ENCODE assay signal across 2 cellular contexts in the genomic region with DNA sequence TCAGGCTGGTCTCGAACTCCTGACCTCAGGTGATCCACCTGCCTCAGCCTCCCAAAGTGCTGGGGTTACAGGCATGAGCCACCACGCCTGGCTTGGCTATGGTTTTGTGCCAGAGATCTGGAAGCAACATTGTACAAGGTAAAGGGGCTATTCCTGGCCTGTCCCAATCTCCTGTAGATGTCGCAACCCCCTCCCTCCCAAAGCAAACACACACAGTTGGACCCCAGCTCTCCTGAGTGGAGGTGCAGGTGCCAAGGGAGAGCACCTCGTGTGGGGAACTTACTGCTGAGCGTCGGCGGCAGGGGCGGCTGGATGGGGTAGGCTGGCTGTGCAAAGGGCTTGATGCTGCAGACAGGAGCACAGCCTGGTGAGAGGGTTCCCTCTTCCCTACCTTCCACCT.
TF ChIP-seq lines count a peak whose summit lies in the region.

No MANE protein-coding gene starts in this region.

TF ChIP-seq in HepG2, 621 proteins besides CTCF, POLR2A, EP300 and RAD21 (continues in another document):
- TF ChIP-seq KMT2A (CRISPR knock-in tag; IDR thresholded peaks at IDR 0.05) (no peak), DMAP1 (CRISPR knock-in tag; IDR thresholded peaks at IDR 0.05) (no peak), SIX4 (CRISPR knock-in tag; IDR thresholded peaks at IDR 0.05) (no peak), ZMYM4 (CRISPR knock-in tag; IDR thresholded peaks at IDR 0.05) (peak; percentile 21; the same call in 1 of the 2 replicates), NFKB2 (CRISPR knock-in tag; IDR thresholded peaks at IDR 0.05; ENCODE audit: borderline replicate concordance) (no peak), ZNF615 (CRISPR knock-in tag; IDR thresholded peaks at IDR 0.05; ENCODE audit: borderline replicate concordance) (no peak), ETV5 (CRISPR knock-in tag; IDR thresholded peaks at IDR 0.05; ENCODE audit: borderline replicate concordance) (no peak), HNRNPK (IDR thresholded peaks at IDR 0.05; ENCODE audit: low read depth, low read length, poor library complexity, severe bottlenecking) (no peak), ZNF713 (CRISPR knock-in tag; IDR thresholded peaks at IDR 0.05) (no peak), TCF12 (IDR thresholded peaks at IDR 0.05) (no peak), TCF12 (CRISPR knock-in tag; IDR thresholded peaks at IDR 0.05) (no peak), FLYWCH1 (CRISPR knock-in tag; IDR thresholded peaks at IDR 0.05) (no peak), HNF4G (IDR thresholded peaks at IDR 0.05; ENCODE audit: borderline replicate concordance, low read depth, low read length) (no peak), HNF4G (CRISPR knock-in tag; IDR thresholded peaks at IDR 0.05; ENCODE audit: borderline replicate concordance, low read depth) (no peak), HOXD1 (CRISPR knock-in tag; IDR thresholded peaks at IDR 0.05) (no peak)
- TF ChIP-seq, protein P1, sequence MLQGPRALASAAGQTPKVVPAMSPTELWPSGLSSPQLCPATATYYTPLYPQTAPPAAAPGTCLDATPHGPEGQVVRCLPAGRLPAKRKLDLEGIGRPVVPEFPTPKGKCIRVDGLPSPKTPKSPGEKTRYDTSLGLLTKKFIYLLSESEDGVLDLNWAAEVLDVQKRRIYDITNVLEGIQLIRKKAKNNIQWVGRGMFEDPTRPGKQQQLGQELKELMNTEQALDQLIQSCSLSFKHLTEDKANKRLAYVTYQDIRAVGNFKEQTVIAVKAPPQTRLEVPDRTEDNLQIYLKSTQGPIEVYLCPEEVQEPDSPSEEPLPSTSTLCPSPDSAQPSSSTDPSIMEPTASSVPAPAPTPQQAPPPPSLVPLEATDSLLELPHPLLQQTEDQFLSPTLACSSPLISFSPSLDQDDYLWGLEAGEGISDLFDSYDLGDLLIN (CRISPR knock-in tag; IDR thresholded peaks at IDR 0.05; ENCODE audit: borderline replicate concordance): no peak
- TF ChIP-seq, protein P2, sequence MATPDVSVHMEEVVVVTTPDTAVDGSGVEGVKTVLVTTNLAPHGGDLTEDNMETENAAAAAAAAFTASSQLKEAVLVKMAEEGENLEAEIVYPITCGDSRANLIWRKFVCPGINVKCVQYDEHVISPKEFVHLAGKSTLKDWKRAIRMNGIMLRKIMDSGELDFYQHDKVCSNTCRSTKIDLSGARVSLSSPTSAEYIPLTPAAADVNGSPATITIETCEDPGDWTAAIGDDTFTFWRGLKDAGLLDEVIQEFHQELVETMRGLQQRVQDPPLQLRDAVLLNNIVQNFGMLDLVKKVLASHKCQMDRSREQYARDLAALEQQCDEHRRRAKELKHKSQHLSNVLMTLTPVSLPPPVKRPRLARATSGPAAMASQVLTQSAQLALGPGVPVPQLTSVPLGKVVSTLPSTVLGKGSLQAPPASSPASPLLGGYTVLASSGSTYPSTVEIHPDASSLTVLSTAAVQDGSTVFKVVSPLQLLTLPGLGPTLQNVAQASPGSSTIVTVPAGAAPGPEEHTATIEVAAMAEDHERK (CRISPR knock-in tag; IDR thresholded peaks at IDR 0.05; ENCODE audit: low read depth): no peak
- TF ChIP-seq, protein P3, sequence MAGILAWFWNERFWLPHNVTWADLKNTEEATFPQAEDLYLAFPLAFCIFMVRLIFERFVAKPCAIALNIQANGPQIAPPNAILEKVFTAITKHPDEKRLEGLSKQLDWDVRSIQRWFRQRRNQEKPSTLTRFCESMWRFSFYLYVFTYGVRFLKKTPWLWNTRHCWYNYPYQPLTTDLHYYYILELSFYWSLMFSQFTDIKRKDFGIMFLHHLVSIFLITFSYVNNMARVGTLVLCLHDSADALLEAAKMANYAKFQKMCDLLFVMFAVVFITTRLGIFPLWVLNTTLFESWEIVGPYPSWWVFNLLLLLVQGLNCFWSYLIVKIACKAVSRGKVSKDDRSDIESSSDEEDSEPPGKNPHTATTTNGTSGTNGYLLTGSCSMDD (CRISPR knock-in tag; IDR thresholded peaks at IDR 0.05): no peak
- TF ChIP-seq, protein P4, sequence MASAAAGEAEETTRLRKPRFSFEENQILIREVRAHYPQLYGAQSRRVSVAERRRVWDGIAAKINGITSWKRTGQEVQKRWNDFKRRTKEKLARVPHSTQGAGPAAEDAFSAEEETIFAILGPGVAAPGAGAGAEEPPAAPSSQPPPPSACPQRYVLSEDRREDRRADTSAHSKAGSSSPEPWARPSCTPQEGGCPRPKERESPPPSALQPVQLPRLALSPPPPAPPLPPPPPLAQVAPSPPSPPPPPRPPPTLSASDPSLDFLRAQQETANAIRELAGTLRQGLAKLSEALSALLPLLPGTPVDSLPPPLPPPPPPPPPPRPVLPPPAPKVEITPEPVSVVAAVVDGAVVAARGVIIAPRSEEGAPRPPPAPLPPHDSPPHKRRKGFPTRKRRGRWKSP (CRISPR knock-in tag; IDR thresholded peaks at IDR 0.05): no peak
- TF ChIP-seq, protein P5, sequence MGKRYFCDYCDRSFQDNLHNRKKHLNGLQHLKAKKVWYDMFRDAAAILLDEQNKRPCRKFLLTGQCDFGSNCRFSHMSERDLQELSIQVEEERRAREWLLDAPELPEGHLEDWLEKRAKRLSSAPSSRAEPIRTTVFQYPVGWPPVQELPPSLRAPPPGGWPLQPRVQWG (CRISPR knock-in tag; IDR thresholded peaks at IDR 0.05; ENCODE audit: borderline replicate concordance, low read depth): no peak
- TF ChIP-seq, protein P6, sequence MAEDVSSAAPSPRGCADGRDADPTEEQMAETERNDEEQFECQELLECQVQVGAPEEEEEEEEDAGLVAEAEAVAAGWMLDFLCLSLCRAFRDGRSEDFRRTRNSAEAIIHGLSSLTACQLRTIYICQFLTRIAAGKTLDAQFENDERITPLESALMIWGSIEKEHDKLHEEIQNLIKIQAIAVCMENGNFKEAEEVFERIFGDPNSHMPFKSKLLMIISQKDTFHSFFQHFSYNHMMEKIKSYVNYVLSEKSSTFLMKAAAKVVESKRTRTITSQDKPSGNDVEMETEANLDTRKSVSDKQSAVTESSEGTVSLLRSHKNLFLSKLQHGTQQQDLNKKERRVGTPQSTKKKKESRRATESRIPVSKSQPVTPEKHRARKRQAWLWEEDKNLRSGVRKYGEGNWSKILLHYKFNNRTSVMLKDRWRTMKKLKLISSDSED (CRISPR knock-in tag; IDR thresholded peaks at IDR 0.05): no peak
- TF ChIP-seq, protein P7, sequence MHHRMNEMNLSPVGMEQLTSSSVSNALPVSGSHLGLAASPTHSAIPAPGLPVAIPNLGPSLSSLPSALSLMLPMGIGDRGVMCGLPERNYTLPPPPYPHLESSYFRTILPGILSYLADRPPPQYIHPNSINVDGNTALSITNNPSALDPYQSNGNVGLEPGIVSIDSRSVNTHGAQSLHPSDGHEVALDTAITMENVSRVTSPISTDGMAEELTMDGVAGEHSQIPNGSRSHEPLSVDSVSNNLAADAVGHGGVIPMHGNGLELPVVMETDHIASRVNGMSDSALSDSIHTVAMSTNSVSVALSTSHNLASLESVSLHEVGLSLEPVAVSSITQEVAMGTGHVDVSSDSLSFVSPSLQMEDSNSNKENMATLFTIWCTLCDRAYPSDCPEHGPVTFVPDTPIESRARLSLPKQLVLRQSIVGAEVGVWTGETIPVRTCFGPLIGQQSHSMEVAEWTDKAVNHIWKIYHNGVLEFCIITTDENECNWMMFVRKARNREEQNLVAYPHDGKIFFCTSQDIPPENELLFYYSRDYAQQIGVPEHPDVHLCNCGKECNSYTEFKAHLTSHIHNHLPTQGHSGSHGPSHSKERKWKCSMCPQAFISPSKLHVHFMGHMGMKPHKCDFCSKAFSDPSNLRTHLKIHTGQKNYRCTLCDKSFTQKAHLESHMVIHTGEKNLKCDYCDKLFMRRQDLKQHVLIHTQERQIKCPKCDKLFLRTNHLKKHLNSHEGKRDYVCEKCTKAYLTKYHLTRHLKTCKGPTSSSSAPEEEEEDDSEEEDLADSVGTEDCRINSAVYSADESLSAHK (CRISPR knock-in tag; IDR thresholded peaks at IDR 0.05; ENCODE audit: borderline replicate concordance): no peak

TF ChIP-seq in H1, 55 proteins besides CTCF, POLR2A, EP300 and RAD21:
- TF ChIP-seq HDAC2 (IDR thresholded peaks at IDR 0.05; ENCODE audit: borderline replicate concordance in 1 of 2, low read depth in 2 of 2, low read length in 2 of 2) (no peak), CEBPB (IDR thresholded peaks at IDR 0.05; ENCODE audit: low read depth, low read length) (0 out of 2 replicates have a peak, but pooled peaks have one; percentile 10)
